ENCODE assay signal across 9 cellular contexts in the genomic region with DNA sequence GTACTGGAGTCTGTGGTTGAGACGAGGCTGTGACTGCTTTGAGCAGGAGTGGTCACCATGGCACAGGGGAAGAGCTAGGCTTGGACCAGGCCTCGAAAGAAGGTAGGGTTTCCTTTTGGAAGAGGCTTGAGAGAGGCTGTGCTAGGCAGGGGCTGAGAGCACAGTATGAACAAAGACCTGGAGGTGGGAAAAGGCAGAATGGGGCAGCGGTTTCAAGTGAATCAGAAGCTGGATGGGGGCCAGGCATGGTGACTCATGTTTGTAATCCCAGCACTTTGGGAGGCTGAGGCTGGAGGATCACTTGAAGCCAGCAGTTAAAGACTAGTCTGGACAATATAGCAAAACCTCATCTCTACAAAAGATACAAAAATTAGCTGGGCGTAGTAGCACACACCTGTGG.
DNase-seq lines count a peak whose midpoint lies in the region; ATAC-seq, FAIRE-seq and TF ChIP-seq lines count a peak whose summit lies in the region.
"Had no signal": no experiment of that assay in that cellular context is flagged by ENCODE, and none has a peak within 500 bp of the region (broad histone marks: within the 10 kb centered on the region; RNA-seq: fewer than 3 reads in every experiment).

No MANE protein-coding gene starts in this region.

- H3K27me3 ChIP-seq in PC-9 (ENCODE audit: insufficient read depth, low read depth) (no peaks in the 10 kb centered on the region), endothelial cell of umbilical vein (ENCODE audit: control insufficient read depth in 2 of 2, insufficient read depth in 2 of 2, low read length in 2 of 2) (no peaks in the 10 kb centered on the region)

- no peaks in the 10 kb centered on the region for H3K9me2 ChIP-seq in PC-9 (ENCODE audit: insufficient read depth)

- dilution Hi-C loops in endothelial cell of umbilical vein (cut with MboI; ENCODE audit: extremely low pct_ligation_motif_present, low sequenced_read_pairs): no loop called here

- ATAC-seq in activated CD4-positive, alpha-beta T cell treated with anti-CD3 and anti-CD28 coated beads for 36 hours: no peak
- ATAC-seq in stimulated activated naive B cell treated with anti-CD40 and anti-IgM and Interleukin-4, amounts not matched to agents 10 μg/mL and 1 μg/mL and 100 μg/mL, for 72 hours (replicated peaks): no peak
- ATAC-seq in HG02678 (IDR thresholded peaks at IDR 0.05; ENCODE audit: unreplicated experiment): no peak
- ATAC-seq in natural killer cell: no peak

- CTCF ChIA-PET in activated CD4-positive, alpha-beta T cell treated with anti-CD3 and anti-CD28 coated beads for 36 hours (lab: Charles Lee): no interaction called here
- CTCF ChIA-PET in PC-9 (lab: Charles Lee): interaction anchor here (0.6 kb wide), 1 partner anchor 16 kb away, joined by 13 read pairs; no protein-coding TSS in a partner anchor
- CTCF ChIA-PET in endothelial cell of umbilical vein (lab: Charles Lee): interaction anchor here (0.9 kb wide), 1 partner anchor 98 kb away, joined by 3 read pairs; no protein-coding TSS in a partner anchor

- no peaks in the 10 kb centered on the region for H3K79me2 ChIP-seq in PC-9 (ENCODE audit: low read depth)
- no peaks in the 10 kb centered on the region for H3K79me2 ChIP-seq in endothelial cell of umbilical vein (ENCODE audit: control insufficient read depth, insufficient read depth, low read length)

- H3K4me1 Mint-ChIP-seq in activated CD4-positive, alpha-beta T cell treated with anti-CD3 and anti-CD28 coated beads for 36 hours: peaks cover 2% of the 10 kb centered on the region
- peaks cover 0 to 7% of the 10 kb centered on the region in 2 donors for H3K4me1 Mint-ChIP-seq in stimulated activated naive B cell treated with anti-CD40 and anti-IgM and Interleukin-4, amounts not matched to agents 10 μg/mL and 1 μg/mL and 100 μg/mL, for 72 hours
- H3K4me1 Mint-ChIP-seq in natural killer cell: no peaks in the 10 kb centered on the region

- H3K27ac Mint-ChIP-seq in activated CD4-positive, alpha-beta T cell treated with anti-CD3 and anti-CD28 coated beads for 36 hours: no peak overlapping the region
- peak overlapping the region; percentile 44 for H3K27ac Mint-ChIP-seq in stimulated activated naive B cell treated with anti-CD40 and anti-IgM and Interleukin-4, amounts not matched to agents 10 μg/mL and 1 μg/mL and 100 μg/mL, for 72 hours
- H3K27ac Mint-ChIP-seq in natural killer cell: no peak overlapping the region
- H3K27ac Mint-ChIP-seq: activated naive CD4-positive, alpha-beta T cell treated with anti-CD3 and anti-CD28 coated beads, Interleukin-2, amount 50 U/mL, for 72 hours had no signal

- H3K4me1 ChIP-seq in PC-9 (replicated peaks; ENCODE audit: insufficient read depth) (peaks cover 12% of the 10 kb centered on the region), endothelial cell of umbilical vein (ENCODE audit: control insufficient read depth, extremely low read depth, insufficient read depth, low read length) (peaks cover 9% of the 10 kb centered on the region)

- intact Hi-C loops in activated CD4-positive, alpha-beta T cell treated with anti-CD3 and anti-CD28 coated beads for 36 hours (cut with DNase I, micrococcal nuclease): no loop called here
- intact Hi-C loops in PC-9 (cut with micrococcal nuclease; ENCODE audit: unreplicated experiment): no loop called here
- intact Hi-C loops in endothelial cell of umbilical vein (cut with micrococcal nuclease): no loop called here
- intact Hi-C loops in natural killer cell (cut with micrococcal nuclease): no loop called here

- H4K20me1 ChIP-seq in PC-9 (ENCODE audit: insufficient read depth) (no peaks in the 10 kb centered on the region), endothelial cell of umbilical vein (replicated peaks; ENCODE audit: control insufficient read depth, extremely low read depth, insufficient read depth, low read length) (no peaks in the 10 kb centered on the region)

- peak; percentile 44 for DNase-seq in activated CD4-positive, alpha-beta T cell treated with anti-CD3 and anti-CD28 coated beads for 36 hours
- DNase-seq in activated CD4-positive, alpha-beta T cell treated with anti-CD3 and anti-CD28 coated beads for 4 hours: no peak
- peak; percentile 63 to 67 for DNase-seq in PC-9
- DNase-seq in endothelial cell of umbilical vein (ENCODE audit: low read depth, low spot score): peak; percentile 70
- DNase-seq in stimulated activated naive B cell treated with anti-CD40 and anti-IgM and Interleukin-4, amounts not matched to agents 10 μg/mL and 1 μg/mL and 100 μg/mL, for 72 hours: no peak
- DNase-seq in cerebellar nuclear complex (lab: John Stamatoyannopoulos, UW): no peak
- no peak for DNase-seq in natural killer cell

- H2AFZ ChIP-seq in PC-9 (no peak overlapping the region), endothelial cell of umbilical vein (ENCODE audit: low read depth, low read length) (no peak overlapping the region)

- H3K9me1 ChIP-seq in endothelial cell of umbilical vein (replicated peaks; ENCODE audit: control insufficient read depth, extremely low read depth, insufficient read depth, low read length): no peaks in the 10 kb centered on the region

- BruUV-seq in PC-9 (replicated peaks; lab: Mats Ljungman, UMichigan) (no TSS peak), endothelial cell of umbilical vein (replicated peaks; lab: Mats Ljungman, UMichigan) (no TSS peak)

- TF ChIP-seq CTCF in PC-9 (conservative IDR thresholded peaks at IDR 0.05) (no peak), endothelial cell of umbilical vein (IDR thresholded peaks at IDR 0.05; ENCODE audit: extremely low read depth in 1 of 2, insufficient read depth in 1 of 2, low read depth in 1 of 2, low read length in 2 of 2) (no peak), natural killer cell (IDR thresholded peaks at IDR 0.05) (no peak)

- H3K4me3 ChIP-seq in PC-9: no peak overlapping the region
- H3K4me3 ChIP-seq in endothelial cell of umbilical vein (replicated peaks in 1 of 3; ENCODE audit: insufficient read depth in 1 of 3, low read depth in 1 of 3, low read length in 3 of 3): no peak overlapping the region

- H3K27ac ChIP-seq in PC-9: no peak overlapping the region
- H3K27ac ChIP-seq in endothelial cell of umbilical vein (ENCODE audit: insufficient read depth, low read depth, low read length): peak overlapping the region; percentile 54

- no peaks in the 10 kb centered on the region for H3K27me3 Mint-ChIP-seq in activated CD4-positive, alpha-beta T cell treated with anti-CD3 and anti-CD28 coated beads for 36 hours
- no peaks in the 10 kb centered on the region for H3K27me3 Mint-ChIP-seq in stimulated activated naive B cell treated with anti-CD40 and anti-IgM and Interleukin-4, amounts not matched to agents 10 μg/mL and 1 μg/mL and 100 μg/mL, for 72 hours
- no peaks in the 10 kb centered on the region for H3K27me3 Mint-ChIP-seq in natural killer cell (ENCODE audit: low read depth in 2 of 2)

- H3K4me3 Mint-ChIP-seq in activated CD4-positive, alpha-beta T cell treated with anti-CD3 and anti-CD28 coated beads for 36 hours: no peak overlapping the region
- no peak overlapping the region for H3K4me3 Mint-ChIP-seq in stimulated activated naive B cell treated with anti-CD40 and anti-IgM and Interleukin-4, amounts not matched to agents 10 μg/mL and 1 μg/mL and 100 μg/mL, for 72 hours
- H3K4me3 Mint-ChIP-seq in natural killer cell: no peak overlapping the region

- H3K9ac ChIP-seq in endothelial cell of umbilical vein (replicated peaks; ENCODE audit: extremely low read depth, insufficient read depth, low read length): no peak overlapping the region

- peaks cover 10% of the 10 kb centered on the region; the same call in 1 of the 2 replicates for H3F3A ChIP-seq in PC-9 (ENCODE audit: insufficient read depth, low read depth)

- no peaks in the 10 kb centered on the region for H3K36me3 Mint-ChIP-seq in activated CD4-positive, alpha-beta T cell treated with anti-CD3 and anti-CD28 coated beads for 36 hours (ENCODE audit: low read depth)
- peaks cover 53 to 63% of the 10 kb centered on the region in 2 donors for H3K36me3 Mint-ChIP-seq in stimulated activated naive B cell treated with anti-CD40 and anti-IgM and Interleukin-4, amounts not matched to agents 10 μg/mL and 1 μg/mL and 100 μg/mL, for 72 hours
- H3K36me3 Mint-ChIP-seq in natural killer cell: no peaks in the 10 kb centered on the region
- H3K36me3 Mint-ChIP-seq: activated naive CD4-positive, alpha-beta T cell treated with anti-CD3 and anti-CD28 coated beads, Interleukin-2, amount 50 U/mL, for 72 hours had no signal

- no peaks in the 10 kb centered on the region for H3K9me3 ChIP-seq in PC-9 (ENCODE audit: insufficient read depth, low read depth)
- no peaks in the 10 kb centered on the region for H3K9me3 ChIP-seq in endothelial cell of umbilical vein (replicated peaks; ENCODE audit: control insufficient read depth, insufficient read depth, low read length)

- POLR2A ChIA-PET in activated CD4-positive, alpha-beta T cell treated with anti-CD3 and anti-CD28 coated beads for 36 hours (lab: Charles Lee): no interaction called here
- POLR2A ChIA-PET in PC-9 (lab: Charles Lee; ENCODE audit: unreplicated experiment) (no interaction called here), endothelial cell of umbilical vein (lab: Charles Lee) (interaction anchor here (0.6 kb wide), 1 partner anchor 56 kb away, joined by 4 read pairs; no protein-coding TSS in a partner anchor)

- FAIRE-seq in endothelial cell of umbilical vein (lab: Jason Lieb, UNC): peak; percentile 96

- TF ChIP-seq POLR2A in endothelial cell of umbilical vein (IDR thresholded peaks at IDR 0.05; ENCODE audit: low read depth, low read length): no peak

- H3K36me3 ChIP-seq in PC-9 (ENCODE audit: low read depth): no peaks in the 10 kb centered on the region
- H3K36me3 ChIP-seq in endothelial cell of umbilical vein (ENCODE audit: control insufficient read depth in 2 of 2, extremely low read depth in 1 of 2, insufficient read depth in 2 of 2, low read length in 2 of 2): peaks cover 12 to 16% of the 10 kb centered on the region in 2 experiments

- H3K9me3 Mint-ChIP-seq in activated CD4-positive, alpha-beta T cell treated with anti-CD3 and anti-CD28 coated beads for 36 hours (ENCODE audit: low read depth): peaks cover 6% of the 10 kb centered on the region
- peaks cover 6 to 8% of the 10 kb centered on the region in 2 donors for H3K9me3 Mint-ChIP-seq in stimulated activated naive B cell treated with anti-CD40 and anti-IgM and Interleukin-4, amounts not matched to agents 10 μg/mL and 1 μg/mL and 100 μg/mL, for 72 hours
- H3K9me3 Mint-ChIP-seq in natural killer cell: no peaks in the 10 kb centered on the region

- H3K4me2 ChIP-seq in PC-9: peak overlapping the region; percentile 39
- H3K4me2 ChIP-seq in endothelial cell of umbilical vein (ENCODE audit: insufficient read depth, low read length): no peak overlapping the region

TF ChIP-seq in endothelial cell of umbilical vein, 7 proteins besides CTCF, POLR2A, EP300 and RAD21:
- TF ChIP-seq EZH2 (IDR thresholded peaks at IDR 0.05; ENCODE audit: borderline replicate concordance, low read depth, low read length, severe bottlenecking): no peak
- no peak for TF ChIP-seq POLR2AphosphoS5 (IDR thresholded peaks at IDR 0.05; ENCODE audit: insufficient read depth, low read depth, low read length)
- peak; percentile 82 for TF ChIP-seq FOS (IDR thresholded peaks at IDR 0.05; ENCODE audit: borderline replicate concordance, insufficient read depth, low read length)
- peak; percentile 69 for TF ChIP-seq JUN (IDR thresholded peaks at IDR 0.05; ENCODE audit: borderline replicate concordance, insufficient read depth, insufficient read length, low read depth)

Comparison
In these comparisons a context has a peak if more than half of its experiments do, and no peak if none do; other contexts are left out.
1. DNase-seq: peak in activated CD4-positive, alpha-beta T cell treated with anti-CD3 and anti-CD28 coated beads for 36 hours (single experiment), PC-9 (2 of 2) and endothelial cell of umbilical vein (single experiment); none in activated CD4-positive, alpha-beta T cell treated with anti-CD3 and anti-CD28 coated beads for 4 hours (0 of 2), stimulated activated naive B cell treated with anti-CD40 and anti-IgM and Interleukin-4, amounts not matched to agents 10 μg/mL and 1 μg/mL and 100 μg/mL, for 72 hours (single experiment), cerebellar nuclear complex (0 of 2) and natural killer cell (single experiment).